11 cellular contexts compared by ENCODE assay signal in genomic region chr6:104585646-104586045, GRCh38.
DNase-seq lines count a peak whose midpoint lies in the region; ATAC-seq and TF ChIP-seq lines count a peak whose summit lies in the region.
"Had no signal": no experiment of that assay in that cellular context is flagged by ENCODE, and none has a peak within 500 bp of the region (broad histone marks: within the 10 kb centered on the region; RNA-seq: fewer than 3 reads in every experiment).

No MANE protein-coding gene starts in this region.

- no peak overlapping the region for H3K27ac ChIP-seq in OCI-LY7 (ENCODE audit: low read depth, low read length, poor library complexity, severe bottlenecking)
- H3K27ac ChIP-seq: BLaER1 treated with 17β-estradiol and CSF1 and Interleukin-3, amounts not matched to agents 10 nM and 100 nM; GM23248 had no signal

- CTCF ChIA-PET in OCI-LY7 (lab: Charles Lee; ENCODE audit: unreplicated experiment): no interaction called here

- peak overlapping the region; percentile 43 for H2AFZ ChIP-seq in OCI-LY7 (ENCODE audit: low read length)
- H2AFZ ChIP-seq: GM23248 had no signal

- H3K9me2 ChIP-seq in OCI-LY7 (ENCODE audit: insufficient read depth, low read length): no peaks in the 10 kb centered on the region

- ATAC-seq in HG02571 (IDR thresholded peaks at IDR 0.05; ENCODE audit: unreplicated experiment) (no peak), HG03439 (IDR thresholded peaks at IDR 0.05; ENCODE audit: unreplicated experiment) (no peak)
- ATAC-seq: CD8-positive, alpha-beta T cell had no signal

- DNase-seq in NCI-H2227 (lab: John Stamatoyannopoulos, UW; ENCODE audit: unreplicated experiment) (peak; percentile 82), NCI-H2227 treated with DMSO at 0.1 percent for 48 hours (lab: John Stamatoyannopoulos, UW) (no peak), HT1080 (ENCODE audit: low read depth) (peak; percentile 23), OCI-LY7 (ENCODE audit: low spot score) (no peak)
- DNase-seq: CD8-positive, alpha-beta T cell; COR-L47; GM23248 had no signal

- H3K4me2 ChIP-seq in OCI-LY7 (ENCODE audit: low read length): no peak overlapping the region
- H3K4me2 ChIP-seq: BLaER1 treated with 17β-estradiol and CSF1 and Interleukin-3, amounts not matched to agents 10 nM and 100 nM had no signal

- no peaks in the 10 kb centered on the region for H4K20me1 ChIP-seq in OCI-LY7 (ENCODE audit: insufficient read depth, low read length)
- H4K20me1 ChIP-seq: BLaER1 treated with 17β-estradiol and CSF1 and Interleukin-3, amounts not matched to agents 10 nM and 100 nM had no signal

- no peak for TF ChIP-seq CTCF in OCI-LY7 (conservative IDR thresholded peaks at IDR 0.05; ENCODE audit: low read length)

- no peaks in the 10 kb centered on the region for H3K4me1 ChIP-seq in OCI-LY7 (ENCODE audit: insufficient read depth, low read length, poor library complexity, severe bottlenecking)
- H3K4me1 ChIP-seq: BLaER1 treated with 17β-estradiol and CSF1 and Interleukin-3, amounts not matched to agents 10 nM and 100 nM; HAP-1 had no signal

- no peak overlapping the region for H3K4me3 ChIP-seq in OCI-LY7 (ENCODE audit: low read depth, low read length, poor library complexity, severe bottlenecking)
- H3K4me3 ChIP-seq: BLaER1 treated with 17β-estradiol and CSF1 and Interleukin-3, amounts not matched to agents 10 nM and 100 nM; GM23248; HAP-1 had no signal

- no TSS peak for BruUV-seq in OCI-LY7 (replicated peaks; lab: Mats Ljungman, UMichigan)

- intact Hi-C loops in OCI-LY7 (cut with micrococcal nuclease; ENCODE audit: unreplicated experiment): no loop called here

- POLR2A ChIA-PET in OCI-LY7 (lab: Charles Lee): interaction anchor here (1.2 kb wide), 2 partner anchors 9 to 170 kb away, joined by 3 to 7 read pairs; no protein-coding TSS in a partner anchor

- H3K79me2 ChIP-seq in OCI-LY7 (ENCODE audit: insufficient read depth, low read depth, low read length): no peaks in the 10 kb centered on the region

- H3K9me3 ChIP-seq in OCI-LY7 (ENCODE audit: low read length): 0 out of 2 replicates have a peak, but pooled peaks cover 3% of the 10 kb centered on the region
- H3K9me3 ChIP-seq: HAP-1 had no signal

- no peaks in the 10 kb centered on the region for H3K36me3 ChIP-seq in OCI-LY7 (ENCODE audit: insufficient read depth, low read length)
- H3K36me3 ChIP-seq: BLaER1 treated with 17β-estradiol and CSF1 and Interleukin-3, amounts not matched to agents 10 nM and 100 nM; HAP-1 had no signal

Comparison
In these comparisons a context has a peak if more than half of its experiments do, and no peak if none do; other contexts are left out.
1. DNase-seq: peak in NCI-H2227 (single experiment) and HT1080 (single experiment); none in NCI-H2227 treated with DMSO at 0.1 percent for 48 hours (single experiment) and OCI-LY7 (single experiment).